In the genomic region with DNA sequence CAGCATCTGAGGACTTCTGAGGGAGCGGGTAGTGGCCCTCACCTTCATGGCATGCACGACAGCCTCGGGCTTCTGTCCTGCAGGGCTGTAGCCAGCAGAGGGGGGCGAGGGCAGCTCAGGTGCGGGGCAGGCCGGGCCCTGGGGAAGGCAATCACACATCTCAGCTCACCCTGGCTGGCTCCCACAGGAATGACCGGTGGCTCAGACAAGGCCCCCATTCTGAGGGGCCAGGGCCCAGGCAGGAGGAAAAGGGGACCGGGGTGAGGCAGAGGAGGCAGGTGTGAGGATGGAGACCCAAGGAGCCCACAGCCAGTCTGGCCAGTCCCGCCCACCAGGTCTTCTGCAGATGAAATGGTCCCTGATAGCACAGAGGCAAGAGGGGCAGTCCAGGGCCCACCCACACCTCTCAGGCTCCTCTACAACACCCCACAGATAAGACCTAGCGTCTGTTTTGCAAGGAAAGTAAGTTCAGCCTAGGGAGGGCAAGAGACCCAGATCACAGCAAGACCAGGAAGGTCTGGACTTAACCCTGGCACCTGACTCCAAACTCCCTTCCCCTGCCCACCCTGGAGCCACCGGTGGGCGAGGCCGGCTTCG, we compare ENCODE assay signal across 22 cellular contexts. TPM values are rescaled to one million over a fixed set of nuclear protein-coding genes. Genes with fewer than 3 reads are reported as not detected.
DNase-seq lines count a peak whose midpoint lies in the region; ATAC-seq and TF ChIP-seq lines count a peak whose summit lies in the region.
"Had no signal": no experiment of that assay in that cellular context is flagged by ENCODE, and none has a peak within 500 bp of the region (broad histone marks: within the 10 kb centered on the region; RNA-seq: fewer than 3 reads in every experiment).

No MANE protein-coding gene starts in this region.

- H3K27me3 Mint-ChIP-seq in activated CD4-positive, alpha-beta T cell treated with anti-CD3 and anti-CD28 coated beads for 36 hours, result no peaks in the 10 kb centered on the region
- H3K27me3 Mint-ChIP-seq in activated T-cell treated with anti-CD3 and anti-CD28 coated beads, Interleukin-2, amount 50 U/mL, for 4 hours (ENCODE audit: low read depth), result no peaks in the 10 kb centered on the region
- H3K27me3 Mint-ChIP-seq: B cell, progenitor cell of endocrine pancreas had no signal

- no peak overlapping the region for H2BK5ac ChIP-seq in neuronal stem cell (ENCODE audit: low read length)

- no peaks in the 10 kb centered on the region for H3K36me3 Mint-ChIP-seq in activated CD4-positive, alpha-beta T cell treated with anti-CD3 and anti-CD28 coated beads for 36 hours (ENCODE audit: low read depth)
- H3K36me3 Mint-ChIP-seq in activated T-cell treated with anti-CD3 and anti-CD28 coated beads, Interleukin-2, amount 50 U/mL, for 4 hours (ENCODE audit: insufficient read depth), result peaks cover 2% of the 10 kb centered on the region

- intact Hi-C loops in heart left ventricle (cut with DNase I) (loop anchor here in 1 of 10 donors (10.0 kb wide), 1 partner anchor 368 kb away; no protein-coding TSS in a partner anchor), left ventricle myocardium superior (cut with micrococcal nuclease) (no loop called here), aorta (cut with DNase I) (no loop called here)
- intact Hi-C loops in activated CD4-positive, alpha-beta T cell treated with anti-CD3 and anti-CD28 coated beads for 36 hours (cut with DNase I, micrococcal nuclease), result no loop called here

- H3K4me1 ChIP-seq in heart left ventricle (peaks cover 0 to 16% (median 6%) of the 10 kb centered on the region in 12 donors), neuronal stem cell (ENCODE audit: control insufficient read depth in 2 of 2, insufficient read depth in 1 of 2, low read depth in 1 of 2, low read length in 2 of 2) (peaks cover 4 to 12% of the 10 kb centered on the region in 2 donors), aorta (ENCODE audit: control insufficient read depth in 1 of 2, insufficient read depth in 2 of 2, low read length in 2 of 2) (no peaks in the 10 kb centered on the region)

- H4K8ac ChIP-seq in neuronal stem cell (ENCODE audit: low read depth, low read length), result peak overlapping the region; percentile 48

- H3K4ac ChIP-seq in neuronal stem cell (ENCODE audit: low read length), result peak overlapping the region; percentile 37

- no peaks in the 10 kb centered on the region for H3K9me3 Mint-ChIP-seq in activated CD4-positive, alpha-beta T cell treated with anti-CD3 and anti-CD28 coated beads for 36 hours (ENCODE audit: low read depth)
- H3K9me3 Mint-ChIP-seq in activated T-cell treated with anti-CD3 and anti-CD28 coated beads, Interleukin-2, amount 50 U/mL, for 4 hours, result no peaks in the 10 kb centered on the region
- H3K9me3 Mint-ChIP-seq: T-helper 1 cell treated with Interleukin-12 subunit alpha and Interleukin-12 subunit beta and Interleukin-4 antibody, amounts not matched to agents 30 μg/mL and 1 μg/mL, for 36 hours had no signal

- H3K4me3 ChIP-seq in heart left ventricle, result no peak overlapping the region
- no peak overlapping the region for H3K4me3 ChIP-seq in coronary artery
- H3K4me3 ChIP-seq in neuronal stem cell (ENCODE audit: low read length in 2 of 2), result no peak overlapping the region
- H3K4me3 ChIP-seq in aorta (ENCODE audit: low read length in 2 of 2), result no peak overlapping the region
- H3K4me3 ChIP-seq: A549, body of pancreas, K562, thoracic aorta had no signal

- H3K4me1 Mint-ChIP-seq in activated CD4-positive, alpha-beta T cell treated with anti-CD3 and anti-CD28 coated beads for 36 hours, result no peaks in the 10 kb centered on the region
- H3K4me1 Mint-ChIP-seq in activated T-cell treated with anti-CD3 and anti-CD28 coated beads, Interleukin-2, amount 50 U/mL, for 4 hours (ENCODE audit: low read depth), result no peaks in the 10 kb centered on the region
- H3K4me1 Mint-ChIP-seq: B cell had no signal

- H4K91ac ChIP-seq in neuronal stem cell (ENCODE audit: low read depth, low read length, poor library complexity), result no peak overlapping the region

- peak overlapping the region; percentile 21 for H3K14ac ChIP-seq in neuronal stem cell (ENCODE audit: low read length)

- no peaks in the 10 kb centered on the region for H3K9me3 ChIP-seq in heart left ventricle
- H3K9me3 ChIP-seq in neuronal stem cell (replicated peaks in 1 of 2; ENCODE audit: control insufficient read depth in 2 of 2, insufficient read depth in 1 of 2, low read depth in 1 of 2, low read length in 2 of 2), result no peaks in the 10 kb centered on the region
- no peaks in the 10 kb centered on the region for H3K9me3 ChIP-seq in aorta (ENCODE audit: control insufficient read depth, low read length)
- H3K9me3 ChIP-seq: A549, body of pancreas, Caco-2, thoracic aorta had no signal

- peak overlapping the region; percentile 90 for H2BK12ac ChIP-seq in neuronal stem cell (ENCODE audit: low read length)

- H3K4me2 ChIP-seq in neuronal stem cell (ENCODE audit: insufficient read depth, low read length, poor library complexity, severe bottlenecking), result no peak overlapping the region
- H3K4me2 ChIP-seq: A549 had no signal

- H2AK5ac ChIP-seq in neuronal stem cell (ENCODE audit: low read depth, low read length), result peak overlapping the region; percentile 98

- H3K27ac Mint-ChIP-seq in activated CD4-positive, alpha-beta T cell treated with anti-CD3 and anti-CD28 coated beads for 36 hours, result no peak overlapping the region
- H3K27ac Mint-ChIP-seq: progenitor cell of endocrine pancreas; T-helper 1 cell treated with Interleukin-12 subunit alpha and Interleukin-12 subunit beta and Interleukin-4 antibody, amounts not matched to agents 30 μg/mL and 1 μg/mL, for 36 hours had no signal

- no peak overlapping the region for H3K4me3 Mint-ChIP-seq in activated CD4-positive, alpha-beta T cell treated with anti-CD3 and anti-CD28 coated beads for 36 hours
- H3K4me3 Mint-ChIP-seq in activated T-cell treated with anti-CD3 and anti-CD28 coated beads, Interleukin-2, amount 50 U/mL, for 4 hours, result no peak overlapping the region
- H3K4me3 Mint-ChIP-seq: B cell; T-helper 1 cell treated with Interleukin-12 subunit alpha and Interleukin-12 subunit beta and Interleukin-4 antibody, amounts not matched to agents 30 μg/mL and 1 μg/mL, for 36 hours had no signal

- CTCF ChIA-PET in activated CD4-positive, alpha-beta T cell treated with anti-CD3 and anti-CD28 coated beads for 36 hours (lab: Charles Lee), result interaction anchor here (0.7 to 2.3 kb wide), 7 partner anchors 110 to 1409 kb away, joined by 3 to 6 read pairs (median 3); a partner anchor contains a TSS

- H3K36me3 ChIP-seq in heart left ventricle, result peaks cover 0 to 31% (median 13%) of the 10 kb centered on the region in 9 donors
- peaks cover 12 to 68% of the 10 kb centered on the region in 2 donors for H3K36me3 ChIP-seq in neuronal stem cell (replicated peaks in 1 of 2; ENCODE audit: control insufficient read depth in 2 of 2, insufficient read depth in 2 of 2, low read length in 2 of 2)
- H3K36me3 ChIP-seq in aorta (ENCODE audit: control insufficient read depth in 1 of 2, insufficient read depth in 2 of 2, low read length in 1 of 2), result no peaks in the 10 kb centered on the region
- H3K36me3 ChIP-seq: thoracic aorta had no signal

- POLR2A ChIA-PET in activated CD4-positive, alpha-beta T cell treated with anti-CD3 and anti-CD28 coated beads for 36 hours (lab: Charles Lee), result no interaction called here

- H2AFZ ChIP-seq in neuronal stem cell (ENCODE audit: low read length), result no peak overlapping the region

- DNase-seq in heart left ventricle (peak; percentile 7 to 57 (median 14)), left ventricle myocardium superior (no peak), coronary artery (ENCODE audit: low spot score) (peak; percentile 60), neuronal stem cell (ENCODE audit: low spot score) (no peak), aorta (peak; percentile 35 to 72), NCI-H345 treated with DMSO at 0.1 percent for 48 hours (lab: John Stamatoyannopoulos, UW; ENCODE audit: unreplicated experiment) (no peak)
- DNase-seq in activated CD4-positive, alpha-beta T cell treated with anti-CD3 and anti-CD28 coated beads for 36 hours, result no peak
- no peak for DNase-seq in activated T-cell treated with anti-CD3 and anti-CD28 coated beads, Interleukin-2, amount 50 U/mL, for 4 hours
- DNase-seq: activated CD8-positive, alpha-beta memory T cell treated with anti-CD3 and anti-CD28 coated beads for 24 hours; cerebellar nuclear complex; NCI-H1105; NCI-H1930; NCI-H69; stimulated activated naive CD8-positive, alpha-beta T cell treated with anti-CD3 and anti-CD28 coated beads, Interleukin-15, Interleukin-2, amounts not matched to agents 100 U/mL and 50 U/mL, for 24 hours had no signal

- ATAC-seq in heart left ventricle, result no peak
- ATAC-seq in left ventricle myocardium superior, result no peak
- ATAC-seq in aorta (ENCODE audit: low FRiP score), result no peak
- ATAC-seq in activated CD4-positive, alpha-beta T cell treated with anti-CD3 and anti-CD28 coated beads for 36 hours, result no peak
- ATAC-seq in activated T-cell treated with anti-CD3 and anti-CD28 coated beads, Interleukin-2, amount 50 U/mL, for 4 hours, result no peak
- ATAC-seq: A549; body of pancreas; K562; stimulated activated naive CD8-positive, alpha-beta T cell treated with anti-CD3 and anti-CD28 coated beads, Interleukin-15, Interleukin-2, amounts not matched to agents 100 U/mL and 50 U/mL, for 24 hours had no signal

- H3K79me1 ChIP-seq in neuronal stem cell (ENCODE audit: low read depth, low read length), result peaks cover 20% of the 10 kb centered on the region

- TF ChIP-seq POLR2A in heart left ventricle (IDR thresholded peaks at IDR 0.05), result no peak

- H3K27ac ChIP-seq in heart left ventricle (no peak overlapping the region), coronary artery (no peak overlapping the region), neuronal stem cell (replicated peaks; ENCODE audit: low read length) (no peak overlapping the region), aorta (ENCODE audit: low read depth in 1 of 2, low read length in 2 of 2) (no peak overlapping the region)
- H3K27ac ChIP-seq: body of pancreas, thoracic aorta had no signal

- peak overlapping the region; percentile 44 for H3K9ac ChIP-seq in neuronal stem cell (ENCODE audit: low read depth, low read length, poor library complexity)

- H2BK15ac ChIP-seq in neuronal stem cell (ENCODE audit: low read length), result no peak overlapping the region

- WGBS in heart left ventricle, 4 donors, result 83 to 95% (median 88%) methylated on average over 10 to 14 of the region's 14 CpGs
- WGBS in neuronal stem cell (ENCODE audit: extremely low coverage in 2 of 2, insufficient read length in 2 of 2, insufficient replicate concordance in 1 of 2), 2 donors, result no CpG with 5 or more reads among the region's 14 CpGs
- 75 to 83% methylated on average over 14 of the region's 14 CpGs for WGBS in aorta, 2 donors

- no peak overlapping the region for H2BK120ac ChIP-seq in neuronal stem cell (ENCODE audit: low read depth, low read length)

- TF ChIP-seq CTCF in heart left ventricle (IDR thresholded peaks at IDR 0.05) (no peak), coronary artery (IDR thresholded peaks at IDR 0.05) (no peak)

- no peak overlapping the region for H3K23ac ChIP-seq in neuronal stem cell (ENCODE audit: low read depth, low read length, poor library complexity)

- H3K27me3 ChIP-seq in heart left ventricle, result no peaks in the 10 kb centered on the region
- no peaks in the 10 kb centered on the region for H3K27me3 ChIP-seq in neuronal stem cell (ENCODE audit: control insufficient read depth in 3 of 3, insufficient read depth in 3 of 3, low read depth in 1 of 3, low read length in 3 of 3)
- H3K27me3 ChIP-seq in aorta (ENCODE audit: control insufficient read depth in 1 of 2, insufficient read depth in 2 of 2, low read length in 1 of 2), result no peaks in the 10 kb centered on the region
- H3K27me3 ChIP-seq: body of pancreas had no signal

- no peak overlapping the region for H3K18ac ChIP-seq in neuronal stem cell (ENCODE audit: low read length)

RNA-seq across cellular contexts. Expression of a gene that starts 35.9 kb away (rescaled TPM):
- total RNA-seq in heart left ventricle (10 to 100 TPM; 11.8 to 35.3 (median 30.2) TPM), left ventricle myocardium superior (37.5 TPM), aorta (10 to 100 TPM; 40.5 to 40.9 TPM)
- polyA plus RNA-seq in heart left ventricle (10 to 100 TPM in 1 of 2 donors, 1 to 10 TPM in 1; 9.1 to 20.6 TPM), aorta (10 to 100 TPM; 11.2 to 12.5 TPM)
- polyA plus RNA-seq in neuronal stem cell (2013, experiment 1 of 2), result 65.7 TPM
- polyA plus RNA-seq in neuronal stem cell (2013, experiment 2 of 2), result 63.4 TPM
- total RNA-seq in activated CD4-positive, alpha-beta T cell treated with anti-CD3 and anti-CD28 coated beads for 36 hours, result 10 to 100 TPM; 93.7 to 96.2 TPM
- total RNA-seq in activated T-cell treated with anti-CD3 and anti-CD28 coated beads, Interleukin-2, amount 50 U/mL, for 4 hours, result 100 to 1,000 TPM in 2 of 3 donors, 10 to 100 TPM in 1; 95.9 to 107 (median 104) TPM

RNA-seq across cellular contexts. Expression of a gene that starts 36.5 kb away (rescaled TPM):
- 100 to 1,000 TPM in 4 of 9 donors, 10 to 100 TPM in 5; 80.1 to 130 (median 99.4) TPM for total RNA-seq in heart left ventricle
- 10 to 100 TPM; 49.7 to 81.7 TPM for polyA plus RNA-seq in heart left ventricle
- 99.1 TPM for total RNA-seq in left ventricle myocardium superior
- 31.6 TPM for polyA plus RNA-seq in neuronal stem cell (2013, experiment 1 of 2)
- polyA plus RNA-seq in neuronal stem cell (2013, experiment 2 of 2), result 33.6 TPM
- total RNA-seq in aorta, result 10 to 100 TPM; 60.7 to 66.0 TPM
- polyA plus RNA-seq in aorta, result 10 to 100 TPM; 41.0 to 53.0 TPM
- total RNA-seq in activated CD4-positive, alpha-beta T cell treated with anti-CD3 and anti-CD28 coated beads for 36 hours, result 10 to 100 TPM; 51.5 to 62.3 TPM
- 10 to 100 TPM; 51.8 to 58.1 (median 54.8) TPM for total RNA-seq in activated T-cell treated with anti-CD3 and anti-CD28 coated beads, Interleukin-2, amount 50 U/mL, for 4 hours

Comparison
In these comparisons a context has a peak if more than half of its experiments do, and no peak if none do; other contexts are left out.
1. DNase-seq: peak in heart left ventricle (5 of 5), coronary artery (single experiment) and aorta (2 of 2); none in left ventricle myocardium superior (single experiment), neuronal stem cell (single experiment), NCI-H345 treated with DMSO at 0.1 percent for 48 hours (single experiment), activated CD4-positive, alpha-beta T cell treated with anti-CD3 and anti-CD28 coated beads for 36 hours (single experiment) and activated T-cell treated with anti-CD3 and anti-CD28 coated beads, Interleukin-2, amount 50 U/mL, for 4 hours (single experiment).